In the genomic region with DNA sequence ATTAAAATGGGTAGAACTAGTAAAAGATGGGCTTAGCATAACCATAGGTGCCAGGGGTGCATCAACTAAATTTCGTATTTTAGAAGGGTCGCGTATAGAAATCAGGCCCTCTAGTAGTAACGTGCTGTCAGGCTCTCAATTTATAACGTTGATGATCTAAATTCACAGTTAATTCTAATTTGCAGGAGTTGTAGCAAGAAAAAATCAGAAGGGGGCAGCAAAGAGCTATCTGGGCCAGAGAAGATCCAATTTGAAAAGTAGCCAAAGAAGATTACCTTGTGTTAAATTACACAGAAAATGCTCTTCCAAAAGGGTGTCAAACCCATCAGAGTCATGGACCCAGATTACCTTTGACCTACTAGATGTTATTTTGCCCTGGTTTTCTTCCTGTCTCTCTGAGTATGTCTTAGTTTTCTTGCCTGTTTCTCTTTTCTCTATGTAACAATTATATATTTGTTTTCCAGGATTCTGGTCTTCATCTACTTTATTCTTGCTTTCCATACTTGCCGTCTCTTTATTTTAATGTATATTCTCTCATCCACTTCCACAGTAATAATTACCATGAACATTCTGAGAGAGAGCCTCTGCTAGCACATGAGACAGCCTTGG, we compare ENCODE assay signal across 8 cellular contexts.
DNase-seq lines count a peak whose midpoint lies in the region; ATAC-seq and TF ChIP-seq lines count a peak whose summit lies in the region.

No MANE protein-coding gene starts in this region.

- ATAC-seq in GM19395 (IDR thresholded peaks at IDR 0.05; ENCODE audit: unreplicated experiment) (peak; percentile 69), HG03159 (IDR thresholded peaks at IDR 0.05; ENCODE audit: unreplicated experiment) (no peak)
- no peak for ATAC-seq in activated T-cell treated with anti-CD3 and anti-CD28 coated beads, Interleukin-2, amount 50 U/mL, for 4 hours

- no peaks in the 10 kb centered on the region for H3K9me3 ChIP-seq in smooth muscle cell (replicated peaks; ENCODE audit: low read depth)

- H3K27ac ChIP-seq in smooth muscle cell (ENCODE audit: low read depth), result no peak overlapping the region

- no peaks in the 10 kb centered on the region for H3K36me3 ChIP-seq in smooth muscle cell (ENCODE audit: low read depth)

- no TSS peak for BruUV-seq in Calu3 (replicated peaks; lab: Mats Ljungman, UMichigan)

- H4K20me1 ChIP-seq in smooth muscle cell (ENCODE audit: low read depth), result no peaks in the 10 kb centered on the region

- no peaks in the 10 kb centered on the region for H3K36me3 Mint-ChIP-seq in Calu3 (ENCODE audit: insufficient read depth, unreplicated experiment)
- H3K36me3 Mint-ChIP-seq in activated T-cell treated with anti-CD3 and anti-CD28 coated beads, Interleukin-2, amount 50 U/mL, for 4 hours (ENCODE audit: insufficient read depth), result no peaks in the 10 kb centered on the region

- H3K9ac ChIP-seq in smooth muscle cell (ENCODE audit: low read depth), result no peak overlapping the region

- no peaks in the 10 kb centered on the region for H3K79me2 ChIP-seq in smooth muscle cell (ENCODE audit: low read depth)

- CTCF ChIA-PET in Calu3 (lab: Charles Lee), result no interaction called here

- H3K9me3 Mint-ChIP-seq in Calu3 (ENCODE audit: low read depth, unreplicated experiment), result no peaks in the 10 kb centered on the region
- no peaks in the 10 kb centered on the region for H3K9me3 Mint-ChIP-seq in activated T-cell treated with anti-CD3 and anti-CD28 coated beads, Interleukin-2, amount 50 U/mL, for 4 hours

- no peak overlapping the region for H3K27ac Mint-ChIP-seq in Calu3 (ENCODE audit: unreplicated experiment)

- DNase-seq in Calu3 (peak; percentile 32), RKO (ENCODE audit: low spot score) (peak; percentile 58), fibroblast of the conjunctiva (ENCODE audit: low read depth) (peak; percentile 5), smooth muscle cell (lab: John Stamatoyannopoulos, UW; ENCODE audit: unreplicated experiment) (no peak)
- no peak for DNase-seq in activated T-cell treated with anti-CD3 and anti-CD28 coated beads, Interleukin-2, amount 50 U/mL, for 4 hours

- no peaks in the 10 kb centered on the region for H3K4me1 Mint-ChIP-seq in Calu3 (ENCODE audit: low read depth, unreplicated experiment)
- H3K4me1 Mint-ChIP-seq in activated T-cell treated with anti-CD3 and anti-CD28 coated beads, Interleukin-2, amount 50 U/mL, for 4 hours (ENCODE audit: low read depth), result no peaks in the 10 kb centered on the region

- no peak overlapping the region for H3K4me3 Mint-ChIP-seq in Calu3 (ENCODE audit: low read depth, unreplicated experiment)
- no peak overlapping the region for H3K4me3 Mint-ChIP-seq in activated T-cell treated with anti-CD3 and anti-CD28 coated beads, Interleukin-2, amount 50 U/mL, for 4 hours

- no peaks in the 10 kb centered on the region for H3K4me1 ChIP-seq in smooth muscle cell (ENCODE audit: low read depth)

- no peaks in the 10 kb centered on the region for H3K27me3 Mint-ChIP-seq in Calu3 (ENCODE audit: unreplicated experiment)
- no peaks in the 10 kb centered on the region for H3K27me3 Mint-ChIP-seq in activated T-cell treated with anti-CD3 and anti-CD28 coated beads, Interleukin-2, amount 50 U/mL, for 4 hours (ENCODE audit: low read depth)

- intact Hi-C loops in Calu3 (cut with micrococcal nuclease; ENCODE audit: unreplicated experiment), result loop anchor here (5.0 to 10.0 kb wide), 2 partner anchors 244 to 1012 kb away; no protein-coding TSS in a partner anchor

- H3F3A ChIP-seq in smooth muscle cell (ENCODE audit: low read depth), result no peaks in the 10 kb centered on the region

- no peak overlapping the region for H2AFZ ChIP-seq in smooth muscle cell (ENCODE audit: low read depth)

- no peaks in the 10 kb centered on the region for H3K27me3 ChIP-seq in smooth muscle cell (ENCODE audit: low read depth)

- no peak overlapping the region for H3K4me3 ChIP-seq in smooth muscle cell

- no peak overlapping the region for H3K4me2 ChIP-seq in smooth muscle cell

- TF ChIP-seq CTCF in Calu3 (IDR thresholded peaks at IDR 0.05; ENCODE audit: unreplicated experiment) (peak; percentile 29), LNCAP (IDR thresholded peaks at IDR 0.05) (peak; percentile 83), smooth muscle cell (IDR thresholded peaks at IDR 0.05; ENCODE audit: borderline replicate concordance, insufficient read depth, poor library complexity, severe bottlenecking) (peak; percentile 89)

- WGBS in smooth muscle cell (ENCODE audit: low lambda C conversion rate), result 19% methylated on average over 6 of the region's 6 CpGs

Comparison
In these comparisons a context has a peak if more than half of its experiments do, and no peak if none do; other contexts are left out.
1. DNase-seq: peak in Calu3 (single experiment), RKO (single experiment) and fibroblast of the conjunctiva (single experiment); none in smooth muscle cell (single experiment) and activated T-cell treated with anti-CD3 and anti-CD28 coated beads, Interleukin-2, amount 50 U/mL, for 4 hours (single experiment).
2. CTCF ChIP-seq: peak in every context shown above with its lines; median percentile 89 in smooth muscle cell; 83 in LNCAP; 29 in Calu3.